In genomic region chr13:45413826-45414312, GRCh38 we compare ENCODE assay signal across 13 cellular contexts. TPM values are rescaled to one million over a fixed set of nuclear protein-coding genes. Genes with fewer than 3 reads are reported as not detected.
A peak's percentile ranks its signal among the peaks of the same experiment; 100 is the strongest.
DNase-seq lines count a peak whose midpoint lies in the region; ATAC-seq, FAIRE-seq and TF ChIP-seq lines count a peak whose summit lies in the region.
"Had no signal": no experiment of that assay in that cellular context is flagged by ENCODE, and none has a peak within 500 bp of the region (broad histone marks: within the 10 kb centered on the region; RNA-seq: fewer than 3 reads in every experiment).

No MANE protein-coding gene starts in this region.

- peak overlapping the region; percentile 80 for H3K4me2 ChIP-seq in PC-3 (ENCODE audit: low read length)
- H3K4me2 ChIP-seq in endothelial cell of umbilical vein (ENCODE audit: insufficient read depth, low read length), result peak overlapping the region; percentile 82

- peak overlapping the region; percentile 30; the same call in 1 of the 2 replicates for H2AFZ ChIP-seq in PC-3 (ENCODE audit: low read length)
- H2AFZ ChIP-seq in endothelial cell of umbilical vein (ENCODE audit: low read depth, low read length), result peak overlapping the region; percentile 3

- TF ChIP-seq CTCF in PC-3 (conservative IDR thresholded peaks at IDR 0.05; ENCODE audit: low read depth, low read length) (no peak), endothelial cell of umbilical vein (IDR thresholded peaks at IDR 0.05; ENCODE audit: extremely low read depth in 1 of 2, insufficient read depth in 1 of 2, low read depth in 1 of 2, low read length in 2 of 2) (no peak), testis (IDR thresholded peaks at IDR 0.05) (no peak)

- H3K27me3 ChIP-seq in PC-3 (ENCODE audit: low read length), result no peaks in the 10 kb centered on the region
- no peaks in the 10 kb centered on the region for H3K27me3 ChIP-seq in endothelial cell of umbilical vein (ENCODE audit: control insufficient read depth in 2 of 2, insufficient read depth in 2 of 2, low read length in 2 of 2)
- no peaks in the 10 kb centered on the region for H3K27me3 ChIP-seq in testis

- dilution Hi-C loops in endothelial cell of umbilical vein (cut with MboI; ENCODE audit: extremely low pct_ligation_motif_present, low sequenced_read_pairs), result no loop called here

- H4K20me1 ChIP-seq in PC-3 (ENCODE audit: low read length) (no peaks in the 10 kb centered on the region), endothelial cell of umbilical vein (replicated peaks; ENCODE audit: control insufficient read depth, extremely low read depth, insufficient read depth, low read length) (no peaks in the 10 kb centered on the region)

- POLR2A ChIA-PET in PC-3 (lab: Charles Lee; ENCODE audit: unreplicated experiment), result no interaction called here
- POLR2A ChIA-PET in endothelial cell of umbilical vein (lab: Charles Lee), result interaction anchor here (0.6 kb wide), 1 partner anchor 1152 kb away, joined by 3 read pairs; no protein-coding TSS in a partner anchor

- CTCF ChIA-PET in PC-3 (lab: Charles Lee), result no interaction called here
- CTCF ChIA-PET in endothelial cell of umbilical vein (lab: Charles Lee), result interaction anchor here (0.6 to 5.5 kb wide), 8 partner anchors 9 to 74 kb away, joined by 3 to 35 read pairs (median 4); partner anchors contain the start of gene COG3

- H3K4me3 ChIP-seq in PC-3 (ENCODE audit: low read length), result peak overlapping the region; percentile 45; the same call in 1 of the 2 replicates
- H3K4me3 ChIP-seq in endothelial cell of umbilical vein (replicated peaks in 1 of 3; ENCODE audit: insufficient read depth in 1 of 3, low read depth in 1 of 3, low read length in 3 of 3), result peak overlapping the region in 2 of 3 experiments; percentile 15 to 19
- no peak overlapping the region for H3K4me3 ChIP-seq in mesodermal cell (ENCODE audit: extremely low read depth, insufficient read depth, low read length, poor library complexity, severe bottlenecking)
- no peak overlapping the region for H3K4me3 ChIP-seq in testis

- H3K27ac ChIP-seq in PC-3 (ENCODE audit: low read length) (no peak overlapping the region), endothelial cell of umbilical vein (ENCODE audit: insufficient read depth, low read depth, low read length) (peak overlapping the region; percentile 53), mesodermal cell (ENCODE audit: low read depth, low read length, severe bottlenecking) (peak overlapping the region; percentile 88), testis (peak overlapping the region; percentile 71 to 81)

- WGBS in mesodermal cell (ENCODE audit: insufficient coverage in 2 of 2), 2 experiments, result 80 to 100% methylated on average over 1 of the region's 4 CpGs
- 66 to 72% methylated on average over 4 of the region's 4 CpGs for WGBS in testis, 2 donors

- BruUV-seq in PC-3 (replicated peaks; lab: Mats Ljungman, UMichigan) (no TSS peak), endothelial cell of umbilical vein (replicated peaks; lab: Mats Ljungman, UMichigan) (no TSS peak)

- H3K9ac ChIP-seq in PC-3 (ENCODE audit: low read length), result no peak overlapping the region
- peak overlapping the region; percentile 77 for H3K9ac ChIP-seq in endothelial cell of umbilical vein (replicated peaks; ENCODE audit: extremely low read depth, insufficient read depth, low read length)

- H3K4me1 ChIP-seq in PC-3 (ENCODE audit: insufficient read depth, low read length), result peaks cover 15% of the 10 kb centered on the region; the same call in 1 of the 2 replicates
- H3K4me1 ChIP-seq in endothelial cell of umbilical vein (ENCODE audit: control insufficient read depth, extremely low read depth, insufficient read depth, low read length), result peaks cover 24% of the 10 kb centered on the region
- H3K4me1 ChIP-seq in mesodermal cell (ENCODE audit: control insufficient read depth, insufficient read depth, low read length, poor library complexity, severe bottlenecking), result peaks cover 7% of the 10 kb centered on the region
- peaks cover 17% of the 10 kb centered on the region for H3K4me1 ChIP-seq in testis

- ATAC-seq in PC-3, result no peak
- no peak for ATAC-seq in HG02588 (IDR thresholded peaks at IDR 0.05; ENCODE audit: unreplicated experiment)
- ATAC-seq in HG03442 (IDR thresholded peaks at IDR 0.05; ENCODE audit: unreplicated experiment), result no peak

- intact Hi-C loops in PC-3 (cut with micrococcal nuclease), result no loop called here
- intact Hi-C loops in endothelial cell of umbilical vein (cut with micrococcal nuclease), result loop anchor here (1.0 kb wide), 2 partner anchors 18 to 43 kb away; no protein-coding TSS in a partner anchor
- intact Hi-C loops in testis (cut with DNase I; ENCODE audit: low total_unique reads), result no loop called here

- no peaks in the 10 kb centered on the region for H3K36me3 ChIP-seq in PC-3 (ENCODE audit: low read depth, low read length)
- peaks cover 0 to 5% of the 10 kb centered on the region in 2 experiments for H3K36me3 ChIP-seq in endothelial cell of umbilical vein (ENCODE audit: control insufficient read depth in 2 of 2, extremely low read depth in 1 of 2, insufficient read depth in 2 of 2, low read length in 2 of 2)
- peaks cover 6% of the 10 kb centered on the region for H3K36me3 ChIP-seq in mesodermal cell (ENCODE audit: control insufficient read depth, insufficient read depth, low read length)
- H3K36me3 ChIP-seq in testis (ENCODE audit: low read depth, missing control alignments), result no peaks in the 10 kb centered on the region

- TF ChIP-seq POLR2A in endothelial cell of umbilical vein (IDR thresholded peaks at IDR 0.05; ENCODE audit: low read depth, low read length) (no peak), testis (IDR thresholded peaks at IDR 0.05) (no peak)

- H3K79me2 ChIP-seq in PC-3 (ENCODE audit: low read length) (peaks cover 44% of the 10 kb centered on the region), endothelial cell of umbilical vein (ENCODE audit: control insufficient read depth, insufficient read depth, low read length) (peaks cover 16% of the 10 kb centered on the region)

- no peaks in the 10 kb centered on the region for H3K9me2 ChIP-seq in PC-3 (replicated peaks; ENCODE audit: low read length)

- H3K9me3 ChIP-seq in PC-3 (ENCODE audit: low read length) (no peaks in the 10 kb centered on the region), endothelial cell of umbilical vein (replicated peaks; ENCODE audit: control insufficient read depth, insufficient read depth, low read length) (no peaks in the 10 kb centered on the region), mesodermal cell (ENCODE audit: control insufficient read depth, low read length) (no peaks in the 10 kb centered on the region), testis (no peaks in the 10 kb centered on the region)

- DNase-seq in PC-3, result no peak
- DNase-seq in endothelial cell of umbilical vein (ENCODE audit: low read depth, low spot score), result peak; percentile 59
- no peak for DNase-seq in testis
- DNase-seq in activated CD4-positive, alpha-beta T cell treated with anti-CD3 and anti-CD28 coated beads, Interleukin-2, amount 50 U/mL, for 48 hours, result no peak
- DNase-seq: activated naive CD4-positive, alpha-beta T cell treated with anti-CD3 and anti-CD28 coated beads, Interleukin-2, amount 10 ng/mL, durations not matched to agents 7 days and 5 days; CD8-positive, alpha-beta memory T cell; glutamatergic neuron; NCI-H345; stimulated activated CD4-positive, alpha-beta T cell treated with anti-CD3 and anti-CD28 coated beads, Interleukin-15, amount 100 ng/mL, for 24 hours; T-helper 9 cell had no signal

- H3K9me1 ChIP-seq in endothelial cell of umbilical vein (replicated peaks; ENCODE audit: control insufficient read depth, extremely low read depth, insufficient read depth, low read length), result no peaks in the 10 kb centered on the region

- no peak for FAIRE-seq in endothelial cell of umbilical vein (lab: Jason Lieb, UNC)

- no peaks in the 10 kb centered on the region for H3F3A ChIP-seq in PC-3 (ENCODE audit: low read length, unreplicated experiment)

TF ChIP-seq in endothelial cell of umbilical vein, 7 proteins besides CTCF, POLR2A, EP300 and RAD21:
- no peak for TF ChIP-seq JUN (IDR thresholded peaks at IDR 0.05; ENCODE audit: borderline replicate concordance, insufficient read depth, insufficient read length, low read depth)
- TF ChIP-seq POLR2AphosphoS5 (IDR thresholded peaks at IDR 0.05; ENCODE audit: insufficient read depth, low read depth, low read length), result no peak
- TF ChIP-seq MAX (IDR thresholded peaks at IDR 0.05; ENCODE audit: insufficient read depth, insufficient read length), result no peak
- no peak for TF ChIP-seq EZH2 (IDR thresholded peaks at IDR 0.05; ENCODE audit: borderline replicate concordance, low read depth, low read length, severe bottlenecking)

RNA-seq across cellular contexts. Expression of gene SLC25A30, which starts 4.3 kb away (rescaled TPM):
- total RNA-seq in PC-3 (2014; rRNA removed) (8.0 and 19.5 TPM in 2 replicates), endothelial cell of umbilical vein (27.0 and 28.9 TPM in 2 replicates), testis (10 to 100 TPM; 15.7 to 16.4 TPM)
- polyA plus RNA-seq in endothelial cell of umbilical vein (12.2 and 13.3 TPM in 2 replicates), testis (ENCODE audit: insufficient read depth, low read depth, low replicate concordance) (14.5 TPM)
- polyA plus RNA-seq in endothelial cell of umbilical vein (2011; cell fraction: cytosol; rRNA removed), result 17.4 and 20.2 TPM in 2 replicates
- polyA plus RNA-seq in endothelial cell of umbilical vein (2011; cell fraction: nucleus; rRNA removed), result 16.2 and 17.8 TPM in 2 replicates
- 20.2 and 20.7 TPM in 2 replicates for polyA plus RNA-seq in endothelial cell of umbilical vein (2012)
- polyA minus RNA-seq in endothelial cell of umbilical vein, result 42.0 and 79.3 TPM in 2 replicates
- 1.2 TPM for polyA minus RNA-seq in endothelial cell of umbilical vein (2011; cell fraction: cytosol; rRNA and poly(A)+ RNA removed)
- polyA minus RNA-seq in endothelial cell of umbilical vein (2011; cell fraction: nucleus; rRNA and poly(A)+ RNA removed), result 12.0 and 12.2 TPM in 2 replicates
- 9.3 TPM for polyA plus RNA-seq in mesodermal cell (2013, experiment 1 of 2)
- 13.0 TPM for polyA plus RNA-seq in mesodermal cell (2013, experiment 2 of 2)

RNA-seq across cellular contexts. Expression of gene COG3, which starts 50.9 kb away (rescaled TPM):
- total RNA-seq in PC-3 (2014; rRNA removed), result 28.8 and 30.8 TPM in 2 replicates
- 27.0 and 28.7 TPM in 2 replicates for total RNA-seq in endothelial cell of umbilical vein
- polyA plus RNA-seq in endothelial cell of umbilical vein, result 17.4 and 18.9 TPM in 2 replicates
- 20.0 and 21.9 TPM in 2 replicates for polyA plus RNA-seq in endothelial cell of umbilical vein (2011; cell fraction: cytosol; rRNA removed)
- 64.1 and 70.9 TPM in 2 replicates for polyA plus RNA-seq in endothelial cell of umbilical vein (2011; cell fraction: nucleus; rRNA removed)
- 16.7 and 21.1 TPM in 2 replicates for polyA plus RNA-seq in endothelial cell of umbilical vein (2012)
- polyA minus RNA-seq in endothelial cell of umbilical vein, result 29.5 and 32.7 TPM in 2 replicates
- polyA minus RNA-seq in endothelial cell of umbilical vein (2011; cell fraction: cytosol; rRNA and poly(A)+ RNA removed), result 4.8 TPM
- 91.8 and 101 TPM in 2 replicates for polyA minus RNA-seq in endothelial cell of umbilical vein (2011; cell fraction: nucleus; rRNA and poly(A)+ RNA removed)
- 23.1 TPM for polyA plus RNA-seq in mesodermal cell (2013, experiment 1 of 2)
- 23.8 TPM for polyA plus RNA-seq in mesodermal cell (2013, experiment 2 of 2)
- 10 to 100 TPM; 39.6 to 46.1 TPM for total RNA-seq in testis
- polyA plus RNA-seq in testis (ENCODE audit: insufficient read depth, low read depth, low replicate concordance), result 22.5 TPM

Comparison
In these comparisons a context has a peak if more than half of its experiments do, and no peak if none do; other contexts are left out.
1. H3K4me3 ChIP-seq: peak in PC-3 (single experiment) and endothelial cell of umbilical vein (2 of 3); none in mesodermal cell (single experiment) and testis (0 of 2).